1 cellular context compared by ENCODE assay signal in the genomic region with DNA sequence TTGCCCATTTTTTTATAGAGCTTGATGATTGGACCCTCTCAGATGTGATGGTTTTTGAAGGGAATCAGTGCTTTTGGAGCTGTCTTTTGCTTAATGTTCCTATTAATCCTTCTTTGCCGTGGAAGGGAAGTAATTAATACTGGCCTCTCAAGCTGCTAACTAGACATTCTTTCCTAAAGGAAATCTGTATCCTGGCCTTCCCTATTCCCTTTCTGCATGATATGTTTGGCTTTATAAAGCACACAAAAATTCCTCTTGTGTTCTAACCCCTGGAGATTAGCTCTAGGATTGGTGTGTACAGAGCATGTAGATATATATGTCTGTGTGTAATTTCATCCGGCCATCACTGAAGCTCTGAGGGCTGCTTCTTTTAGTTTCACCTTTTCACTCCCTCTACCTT.
TF ChIP-seq lines count a peak whose summit lies in the region.

No MANE protein-coding gene starts in this region.

TF ChIP-seq in endothelial cell of umbilical vein, 7 proteins besides CTCF, POLR2A, EP300 and RAD21:
- no peak for TF ChIP-seq FOS (IDR thresholded peaks at IDR 0.05; ENCODE audit: borderline replicate concordance, insufficient read depth, low read length)
- TF ChIP-seq, protein P1, sequence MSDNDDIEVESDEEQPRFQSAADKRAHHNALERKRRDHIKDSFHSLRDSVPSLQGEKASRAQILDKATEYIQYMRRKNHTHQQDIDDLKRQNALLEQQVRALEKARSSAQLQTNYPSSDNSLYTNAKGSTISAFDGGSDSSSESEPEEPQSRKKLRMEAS (IDR thresholded peaks at IDR 0.05; ENCODE audit: insufficient read depth, insufficient read length), result no peak
